7 cellular contexts compared by ENCODE assay signal in the genomic region with DNA sequence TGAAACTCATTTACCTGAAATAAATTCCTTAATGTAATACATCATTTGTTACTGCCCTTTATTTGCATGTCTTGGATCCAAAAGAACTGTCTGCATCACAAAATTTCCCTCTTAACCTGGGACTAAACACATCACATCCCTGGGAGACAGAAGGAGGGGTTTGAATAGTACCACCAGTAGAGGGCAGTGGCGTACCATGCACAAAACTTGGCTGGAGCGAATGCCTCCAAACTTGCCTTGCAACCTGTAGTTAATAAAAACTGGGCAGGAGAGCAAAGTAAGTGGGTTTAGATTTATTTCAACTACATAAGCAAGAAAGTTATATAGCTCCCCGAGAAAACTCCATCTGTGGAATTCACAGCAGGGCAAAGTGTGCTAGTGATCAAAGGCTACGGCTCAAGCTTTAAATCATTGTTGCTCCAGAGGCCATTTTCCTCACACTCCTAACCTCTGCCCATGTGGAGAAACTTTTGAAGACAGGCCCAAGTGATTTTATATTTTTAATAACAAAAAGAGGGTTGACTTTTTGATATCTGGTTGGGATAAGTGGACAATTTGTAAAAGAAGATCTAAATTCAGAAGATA.
DNase-seq lines count a peak whose midpoint lies in the region; ATAC-seq, FAIRE-seq and TF ChIP-seq lines count a peak whose summit lies in the region.

No MANE protein-coding gene starts in this region.

- peak; percentile 85 for TF ChIP-seq CTCF in DOHH2 (IDR thresholded peaks at IDR 0.05; ENCODE audit: low read depth, low read length, poor library complexity, severe bottlenecking)
- peak; percentile 80 for TF ChIP-seq CTCF in fibroblast of villous mesenchyme (IDR thresholded peaks at IDR 0.05; ENCODE audit: insufficient read depth, low read depth, low read length)
- peak; percentile 47 for TF ChIP-seq CTCF in psoas muscle (IDR thresholded peaks at IDR 0.05)

- peak; percentile 66 for FAIRE-seq in GM19239 (lab: Jason Lieb, UNC)

- H3K36me3 ChIP-seq in DOHH2 (ENCODE audit: control insufficient read depth, low read length), result no peaks in the 10 kb centered on the region
- H3K36me3 ChIP-seq in psoas muscle (ENCODE audit: insufficient read depth in 1 of 2, low read depth in 1 of 2), result no peaks in the 10 kb centered on the region

- no peaks in the 10 kb centered on the region for H3K79me2 ChIP-seq in DOHH2 (ENCODE audit: control insufficient read depth, low read length)

- no peak overlapping the region for H3K4me3 ChIP-seq in DOHH2 (ENCODE audit: low read length)
- H3K4me3 ChIP-seq in fibroblast of villous mesenchyme (ENCODE audit: low read depth, low read length), result no peak overlapping the region
- H3K4me3 ChIP-seq in psoas muscle, result no peak overlapping the region

- H3K27ac ChIP-seq in DOHH2 (ENCODE audit: low read depth, low read length), result no peak overlapping the region
- H3K27ac ChIP-seq in psoas muscle, result no peak overlapping the region

- no peaks in the 10 kb centered on the region for H3F3A ChIP-seq in DOHH2 (ENCODE audit: control insufficient read depth, insufficient read depth)

- no peak for ATAC-seq in psoas muscle

- intact Hi-C loops in psoas muscle (cut with DNase I), result no loop called here

- WGBS in psoas muscle, 3 donors, result 35 to 37% (median 36%) methylated on average over 4 of the region's 4 CpGs

- H3K9me2 ChIP-seq in DOHH2 (replicated peaks; ENCODE audit: control insufficient read depth, low read length), result no peaks in the 10 kb centered on the region

- H3K9me3 ChIP-seq in DOHH2 (ENCODE audit: control insufficient read depth, insufficient read depth, low read length) (no peaks in the 10 kb centered on the region), psoas muscle (no peaks in the 10 kb centered on the region)

- H3K4me1 ChIP-seq in DOHH2 (ENCODE audit: control insufficient read depth, low read length) (no peaks in the 10 kb centered on the region), psoas muscle (no peaks in the 10 kb centered on the region)

- H4K20me1 ChIP-seq in DOHH2 (ENCODE audit: control insufficient read depth, insufficient read depth, low read depth, low read length), result no peaks in the 10 kb centered on the region

- no peak overlapping the region for H3K4me2 ChIP-seq in DOHH2 (ENCODE audit: low read length)

- no peaks in the 10 kb centered on the region for H3K27me3 ChIP-seq in DOHH2 (ENCODE audit: control insufficient read depth, low read length)
- H3K27me3 ChIP-seq in psoas muscle (ENCODE audit: insufficient read depth in 3 of 3, low read length in 2 of 3), result no peaks in the 10 kb centered on the region

- DNase-seq in GM19239 (ENCODE audit: insufficient read length, low spot score) (peak; percentile 16), LoVo (ENCODE audit: low spot score) (peak; percentile 37), UCSD-AML1 (lab: John Stamatoyannopoulos, UW; ENCODE audit: unreplicated experiment) (peak; percentile 20), fibroblast of villous mesenchyme (ENCODE audit: low read depth) (peak; percentile 52), psoas muscle (no peak)
- no peak for DNase-seq in stimulated activated naive CD4-positive, alpha-beta T cell treated with Interleukin-2 at 50 U/mL for 16 hours (lab: John Stamatoyannopoulos, UW)

Comparison
In these comparisons a context has a peak if more than half of its experiments do, and no peak if none do; other contexts are left out.
1. DNase-seq: peak in GM19239 (single experiment), LoVo (single experiment), UCSD-AML1 (single experiment) and fibroblast of villous mesenchyme (single experiment); none in psoas muscle (0 of 2) and stimulated activated naive CD4-positive, alpha-beta T cell treated with Interleukin-2 at 50 U/mL for 16 hours (single experiment).
2. Peak in every context shown above with its lines, with median percentiles within 50 percentile points of each other: CTCF ChIP-seq.